In genomic region chr7:34059551-34059840, GRCh38 we compare ENCODE assay signal across 24 cellular contexts.
DNase-seq lines count a peak whose midpoint lies in the region; ATAC-seq and TF ChIP-seq lines count a peak whose summit lies in the region.
"Had no signal": no experiment of that assay in that cellular context is flagged by ENCODE, and none has a peak within 500 bp of the region (broad histone marks: within the 10 kb centered on the region; RNA-seq: fewer than 3 reads in every experiment).

No MANE protein-coding gene starts in this region.

- DNase-seq in COLO829 (ENCODE audit: low spot score) = peak; percentile 63
- DNase-seq in midbrain (lab: John Stamatoyannopoulos, UW) = peak; percentile 26
- no peak for DNase-seq in NCI-H2196 (lab: John Stamatoyannopoulos, UW; ENCODE audit: unreplicated experiment)
- no peak for DNase-seq in SKM-1 (lab: John Stamatoyannopoulos, UW; ENCODE audit: unreplicated experiment)
- DNase-seq: activated B cell treated with CpG ODN at 0.5 μM for 24 hours; activated naive CD4-positive, alpha-beta T cell treated with anti-CD3 and anti-CD28 coated beads, Interleukin-2, amount 10 ng/mL, durations not matched to agents 7 days and 5 days; activated T-cell treated with anti-CD3 and anti-CD28 coated beads, Interleukin-2, amount 50 U/mL, for 4 hours; AML-193; COR-L47; kidney; MG63; naive B cell; SHP77; stimulated activated naive CD4-positive, alpha-beta T cell treated with Interleukin-2 at 50 U/mL for 16 hours had no signal

- peaks cover 11% of the 10 kb centered on the region; the same call in 1 of the 2 replicates for H3K4me1 ChIP-seq in HEK293 (ENCODE audit: control insufficient read depth, insufficient read depth, low read length)
- H3K4me1 ChIP-seq: ascending aorta had no signal

- CTCF ChIA-PET in HEK293 (lab: Yijun Ruan, JAX) = interaction anchor here (1.2 kb wide), 1 partner anchor 77 kb away, joined by 3 read pairs; no protein-coding TSS in a partner anchor

- H3K27me3 Mint-ChIP-seq in brain = no peaks in the 10 kb centered on the region
- H3K27me3 Mint-ChIP-seq: activated naive CD4-positive, alpha-beta T cell treated with anti-CD3 and anti-CD28 coated beads, Interleukin-2, amount 10 ng/mL, durations not matched to agents 7 days and 5 days had no signal

- H3K36me3 ChIP-seq in HEK293 (ENCODE audit: control insufficient read depth in 2 of 2, insufficient read depth in 1 of 2, low read length in 2 of 2) = peaks cover 0 to 7% of the 10 kb centered on the region in 2 experiments; a peak in 1 of 3 replicates
- H3K36me3 ChIP-seq: ascending aorta, tibial nerve had no signal

- H3K4me1 Mint-ChIP-seq in brain = peaks cover 51% of the 10 kb centered on the region
- H3K4me1 Mint-ChIP-seq: activated B cell treated with CpG ODN at 0.5 μM for 24 hours; activated naive CD4-positive, alpha-beta T cell treated with anti-CD3 and anti-CD28 coated beads, Interleukin-2, amount 10 ng/mL, durations not matched to agents 7 days and 5 days; naive B cell had no signal

- TF ChIP-seq CTCF in HEK293 (tag by site-specific recombination; IDR thresholded peaks at IDR 0.05) (no peak), brain (conservative IDR thresholded peaks at IDR 0.05) (no peak)

- no peaks in the 10 kb centered on the region for H3K9me3 Mint-ChIP-seq in brain
- H3K9me3 Mint-ChIP-seq: activated B cell treated with CpG ODN at 0.5 μM for 24 hours; activated naive CD4-positive, alpha-beta T cell treated with anti-CD3 and anti-CD28 coated beads, Interleukin-2, amount 10 ng/mL, durations not matched to agents 7 days and 5 days; activated T-cell treated with anti-CD3 and anti-CD28 coated beads, Interleukin-2, amount 50 U/mL, for 4 hours; T-helper 1 cell treated with Interleukin-12 subunit alpha and Interleukin-12 subunit beta and Interleukin-4 antibody, amounts not matched to agents 30 μg/mL and 1 μg/mL, for 36 hours had no signal

- no peak for ATAC-seq in GM19324 (IDR thresholded peaks at IDR 0.05; ENCODE audit: low FRiP score, unreplicated experiment)
- ATAC-seq in GM19395 (IDR thresholded peaks at IDR 0.05; ENCODE audit: unreplicated experiment) = no peak
- ATAC-seq: activated T-cell treated with anti-CD3 and anti-CD28 coated beads, Interleukin-2, amount 50 U/mL, for 4 hours; HCT116 had no signal

- no peaks in the 10 kb centered on the region for H3K36me3 Mint-ChIP-seq in brain
- H3K36me3 Mint-ChIP-seq: activated naive CD4-positive, alpha-beta T cell treated with anti-CD3 and anti-CD28 coated beads, Interleukin-2, amount 10 ng/mL, durations not matched to agents 7 days and 5 days; naive B cell had no signal

- H3K4me3 Mint-ChIP-seq in brain = peak overlapping the region; percentile 11 to 56 (median 35)
- H3K4me3 Mint-ChIP-seq: activated B cell treated with CpG ODN at 0.5 μM for 24 hours; activated naive CD4-positive, alpha-beta T cell treated with anti-CD3 and anti-CD28 coated beads, Interleukin-2, amount 10 ng/mL, durations not matched to agents 7 days and 5 days; activated T-cell treated with anti-CD3 and anti-CD28 coated beads, Interleukin-2, amount 50 U/mL, for 4 hours; naive B cell; T-helper 1 cell treated with Interleukin-12 subunit alpha and Interleukin-12 subunit beta and Interleukin-4 antibody, amounts not matched to agents 30 μg/mL and 1 μg/mL, for 36 hours had no signal

- H3K27ac Mint-ChIP-seq in brain = peak overlapping the region; percentile 43 to 93 (median 87)
- H3K27ac Mint-ChIP-seq: activated B cell treated with CpG ODN at 0.5 μM for 24 hours; activated naive CD4-positive, alpha-beta T cell treated with anti-CD3 and anti-CD28 coated beads, Interleukin-2, amount 10 ng/mL, durations not matched to agents 7 days and 5 days; naive B cell; T-helper 1 cell treated with Interleukin-12 subunit alpha and Interleukin-12 subunit beta and Interleukin-4 antibody, amounts not matched to agents 30 μg/mL and 1 μg/mL, for 36 hours had no signal

- no peaks in the 10 kb centered on the region for H3K9me3 ChIP-seq in HEK293 (ENCODE audit: control insufficient read depth, insufficient read depth, low read depth, low read length)
- H3K9me3 ChIP-seq: ascending aorta, MG63, tibial nerve had no signal

- H3K4me3 ChIP-seq in HEK293 (ENCODE audit: low read depth, low read length) = no peak overlapping the region
- H3K4me3 ChIP-seq: ascending aorta, hepatocyte, MG63, tibial nerve had no signal

- POLR2A ChIA-PET in HEK293 (lab: Yijun Ruan, JAX) = no interaction called here

- no peak overlapping the region for H3K27ac ChIP-seq in HEK293 (ENCODE audit: extremely low read depth, low read depth, low read length)
- H3K27ac ChIP-seq: ascending aorta, hepatocyte, parathyroid adenoma had no signal

TF ChIP-seq in HEK293, 187 proteins besides CTCF, POLR2A, EP300 and RAD21:
- TF ChIP-seq ZNF18 (tag by site-specific recombination; IDR thresholded peaks at IDR 0.05) = peak; percentile 95
- TF ChIP-seq YY2 (tag by site-specific recombination; IDR thresholded peaks at IDR 0.05) = no peak
- TF ChIP-seq SCRT2 (tag by site-specific recombination; IDR thresholded peaks at IDR 0.05) = 0 out of 2 replicates have a peak, but pooled peaks have one; percentile 1

Comparison
In these comparisons a context has a peak if more than half of its experiments do, and no peak if none do; other contexts are left out.
1. DNase-seq: peak in COLO829 (single experiment) and midbrain (single experiment); none in NCI-H2196 (single experiment) and SKM-1 (single experiment).